Comparison of ENCODE assay signal across 20 cellular contexts in genomic region chr2:126890136-126890961, GRCh38. TPM values are rescaled to one million over a fixed set of nuclear protein-coding genes. Genes with fewer than 3 reads are reported as not detected.
A peak's percentile ranks its signal among the peaks of the same experiment; 100 is the strongest.
DNase-seq lines count a peak whose midpoint lies in the region; ATAC-seq and TF ChIP-seq lines count a peak whose summit lies in the region.
"Had no signal": no experiment of that assay in that cellular context is flagged by ENCODE, and none has a peak within 500 bp of the region (broad histone marks: within the 10 kb centered on the region; RNA-seq: fewer than 3 reads in every experiment).

No MANE protein-coding gene starts in this region.

- no peaks in the 10 kb centered on the region for H3K9me3 ChIP-seq in right cardiac atrium (ENCODE audit: control insufficient read depth, low read length)

- no peaks in the 10 kb centered on the region for H3K36me3 Mint-ChIP-seq in endothelial cell (ENCODE audit: low read depth, unreplicated experiment)
- no peaks in the 10 kb centered on the region for H3K36me3 Mint-ChIP-seq in osteocyte (ENCODE audit: unreplicated experiment)
- H3K36me3 Mint-ChIP-seq: CD8-positive, alpha-beta memory T cell had no signal

- H3K27ac ChIP-seq in right cardiac atrium (ENCODE audit: low read length): no peak overlapping the region
- H3K27ac ChIP-seq: C4-2B had no signal

- H3K4me1 Mint-ChIP-seq in endothelial cell (ENCODE audit: unreplicated experiment) (peaks cover 6% of the 10 kb centered on the region), osteocyte (ENCODE audit: unreplicated experiment) (peaks cover 1% of the 10 kb centered on the region)

- H3K4me3 Mint-ChIP-seq in endothelial cell (ENCODE audit: unreplicated experiment) (no peak overlapping the region), osteocyte (ENCODE audit: unreplicated experiment) (no peak overlapping the region)
- H3K4me3 Mint-ChIP-seq: CD8-positive, alpha-beta memory T cell had no signal

- no peak for TF ChIP-seq CTCF in endothelial cell (IDR thresholded peaks at IDR 0.05; ENCODE audit: unreplicated experiment)
- no peak for TF ChIP-seq CTCF in osteocyte (IDR thresholded peaks at IDR 0.05)

- peak; percentile 67 for DNase-seq in cardiac septum (ENCODE audit: low spot score)
- DNase-seq in right cardiac atrium: no peak
- no peak for DNase-seq in endothelial cell (ENCODE audit: low spot score)
- DNase-seq in osteocyte (ENCODE audit: extremely low spot score, unreplicated experiment): peak; percentile 75
- DNase-seq in GF-D8 (lab: John Stamatoyannopoulos, UW): no peak
- no peak for DNase-seq in T1000 (lab: John Stamatoyannopoulos, UW)
- DNase-seq in NCI-H526 treated with DMSO at 0.1 percent for 48 hours (lab: John Stamatoyannopoulos, UW): no peak
- DNase-seq: Calu3; CD8-positive, alpha-beta memory T cell; DMS53; EL; Karpas-422; MV-4-11; NCI-H1105 treated with DMSO at 0.1 percent for 48 hours; NCI-H2081; NCI-H446; NCI-H526; SHP77 had no signal

- no peaks in the 10 kb centered on the region for H3K4me1 ChIP-seq in right cardiac atrium (ENCODE audit: control insufficient read depth, insufficient read depth, low read length)

- no peaks in the 10 kb centered on the region for H3K27me3 ChIP-seq in right cardiac atrium (ENCODE audit: control insufficient read depth, insufficient read depth)

- no peak for ATAC-seq in right cardiac atrium

- H3K27me3 Mint-ChIP-seq in endothelial cell (ENCODE audit: unreplicated experiment): peaks cover 12% of the 10 kb centered on the region
- peaks cover 2% of the 10 kb centered on the region for H3K27me3 Mint-ChIP-seq in osteocyte (ENCODE audit: unreplicated experiment)

- intact Hi-C loops in cardiac septum (cut with DNase I): no loop called here
- intact Hi-C loops in right cardiac atrium (cut with DNase I): no loop called here

- peak overlapping the region; percentile 31 for H3K27ac Mint-ChIP-seq in endothelial cell (ENCODE audit: unreplicated experiment)
- H3K27ac Mint-ChIP-seq in osteocyte (ENCODE audit: unreplicated experiment): no peak overlapping the region
- H3K27ac Mint-ChIP-seq: CD8-positive, alpha-beta memory T cell had no signal

- no peak overlapping the region for H3K4me3 ChIP-seq in right cardiac atrium (ENCODE audit: low read length)

- H3K9me3 Mint-ChIP-seq in endothelial cell (ENCODE audit: unreplicated experiment): no peaks in the 10 kb centered on the region
- no peaks in the 10 kb centered on the region for H3K9me3 Mint-ChIP-seq in osteocyte (ENCODE audit: unreplicated experiment)
- H3K9me3 Mint-ChIP-seq: CD8-positive, alpha-beta memory T cell had no signal

- WGBS in right cardiac atrium: 89% methylated on average over 12 of the region's 12 CpGs

RNA-seq across cellular contexts. Expression of gene TEX51, which starts 8.3 kb away (rescaled TPM):
- total RNA-seq in cardiac septum (not detected), right cardiac atrium (not detected), endothelial cell (ENCODE audit: unreplicated experiment) (not detected), osteocyte (not detected in 2 replicates)
- not detected for polyA plus RNA-seq in right cardiac atrium
- total RNA-seq: Calu3; CD8-positive, alpha-beta memory T cell; M059J had no signal
- polyA plus RNA-seq: CD8-positive, alpha-beta memory T cell had no signal

Comparison
In these comparisons a context has a peak if more than half of its experiments do, and no peak if none do; other contexts are left out.
1. DNase-seq: peak in cardiac septum (single experiment) and osteocyte (single experiment); none in right cardiac atrium (0 of 3), endothelial cell (single experiment), GF-D8 (single experiment), T1000 (single experiment) and NCI-H526 treated with DMSO at 0.1 percent for 48 hours (single experiment).